13 cellular contexts compared by ENCODE assay signal in the genomic region with DNA sequence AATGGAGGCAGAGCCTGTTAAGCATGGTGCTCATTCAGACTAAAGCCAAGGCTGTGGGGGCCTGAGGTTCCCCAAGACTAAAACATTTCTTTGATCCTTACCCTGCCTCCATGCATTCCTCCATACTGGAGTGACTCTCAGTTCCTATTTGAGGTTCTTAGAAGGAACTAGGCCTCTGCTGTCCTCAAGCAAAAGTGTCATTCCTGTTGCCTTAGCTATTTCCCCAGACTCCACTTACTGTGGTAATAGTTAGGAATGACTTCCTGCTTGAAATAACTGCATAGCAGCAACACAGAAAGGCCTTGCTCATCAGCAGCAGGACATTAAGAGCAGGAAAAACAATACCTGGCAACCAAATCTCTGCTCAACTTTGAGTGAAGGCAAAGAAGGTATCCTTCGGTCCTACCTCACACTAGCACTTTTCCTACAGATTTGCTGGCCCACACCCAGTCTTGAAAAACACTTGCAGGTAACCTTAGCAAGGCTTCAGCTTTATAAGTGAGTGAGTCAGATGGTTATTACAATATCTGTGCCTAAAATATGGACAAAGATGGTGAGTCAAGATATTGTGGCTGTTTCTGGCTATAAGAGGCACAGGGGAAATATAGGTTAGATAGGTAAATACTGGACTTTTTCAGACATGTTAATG. TPM values are rescaled to one million over a fixed set of nuclear protein-coding genes. Genes with fewer than 3 reads are reported as not detected.
DNase-seq lines count a peak whose midpoint lies in the region; ATAC-seq and TF ChIP-seq lines count a peak whose summit lies in the region.
"Had no signal": no experiment of that assay in that cellular context is flagged by ENCODE, and none has a peak within 500 bp of the region (broad histone marks: within the 10 kb centered on the region; RNA-seq: fewer than 3 reads in every experiment).

No MANE protein-coding gene starts in this region.

- H3K23ac ChIP-seq in IMR-90 (ENCODE audit: low read depth, low read length), result peak overlapping the region; percentile 17

- peak overlapping the region in 1 of 2 experiments; percentile 46; a peak in 1 of 4 replicates for H4K8ac ChIP-seq in IMR-90 (ENCODE audit: low read depth in 2 of 2, low read length in 2 of 2)

- no peak for TF ChIP-seq RAD21 in IMR-90 (IDR thresholded peaks at IDR 0.05; ENCODE audit: low read length)

- H2AK5ac ChIP-seq in IMR-90 (ENCODE audit: low read depth, low read length), result no peak overlapping the region; the same call in 1 of the 2 replicates

- H3K4me2 ChIP-seq in IMR-90 (ENCODE audit: low read depth, low read length), result peak overlapping the region; percentile 7; the same call in 1 of the 2 replicates
- H3K4me2 ChIP-seq: neural progenitor cell had no signal

- CTCF ChIA-PET in IMR-90 (lab: Yijun Ruan, JAX), result interaction anchor here (0.6 to 1.4 kb wide), 2 partner anchors 11 to 65 kb away, joined by 3 read pairs; no protein-coding TSS in a partner anchor

- peaks cover 11% of the 10 kb centered on the region for H3K9me1 ChIP-seq in IMR-90 (ENCODE audit: insufficient read depth, low read length)

- peak; percentile 65 for ATAC-seq in IMR-90 (ENCODE audit: low read depth)
- no peak for ATAC-seq in omental fat pad (ENCODE audit: low FRiP score)
- no peak for ATAC-seq in GM21529 (IDR thresholded peaks at IDR 0.05; ENCODE audit: unreplicated experiment)

- no peak overlapping the region for H2AFZ ChIP-seq in IMR-90 (replicated peaks; ENCODE audit: low read length, poor library complexity)
- H2AFZ ChIP-seq: neural progenitor cell had no signal

- POLR2A ChIA-PET in IMR-90 (lab: Charles Lee; ENCODE audit: unreplicated experiment), result no interaction called here

- H3K36me3 ChIP-seq in IMR-90 (ENCODE audit: control insufficient read depth, insufficient read depth, low read length) (peaks cover 33% of the 10 kb centered on the region), brain microvascular endothelial cell (replicated peaks) (peaks cover 33% of the 10 kb centered on the region)
- H3K36me3 ChIP-seq: neural progenitor cell had no signal

- H3K27me3 ChIP-seq in IMR-90 (ENCODE audit: control insufficient read depth, insufficient read depth, low read length) (no peaks in the 10 kb centered on the region), brain microvascular endothelial cell (replicated peaks) (no peaks in the 10 kb centered on the region)
- H3K27me3 ChIP-seq: dorsolateral prefrontal cortex, neural progenitor cell had no signal

- BruUV-seq in IMR-90 (replicated peaks; lab: Mats Ljungman, UMichigan), result no TSS peak

- no peak overlapping the region for H3K56ac ChIP-seq in IMR-90 (ENCODE audit: extremely low read depth, insufficient read depth, low read length)

- H2BK5ac ChIP-seq in IMR-90 (ENCODE audit: low read depth, low read length, poor library complexity, severe bottlenecking), result peak overlapping the region; percentile 80

- no peak overlapping the region for H4K5ac ChIP-seq in IMR-90 (ENCODE audit: low read depth, low read length)

- H4K20me1 ChIP-seq in IMR-90 (ENCODE audit: insufficient read depth, low read length), result peaks cover 30% of the 10 kb centered on the region

- DNase-seq in AG10803 (ENCODE audit: low read depth) (peak; percentile 89), IMR-90 (peak; percentile 77), brain microvascular endothelial cell (peak; percentile 50), kidney tubule cell (ENCODE audit: low spot score) (peak; percentile 86), omental fat pad (ENCODE audit: low spot score) (no peak), NCI-H2171 (lab: John Stamatoyannopoulos, UW) (no peak), cerebellar nuclear complex (lab: John Stamatoyannopoulos, UW) (no peak)
- DNase-seq: activated T-cell treated with anti-CD3 and anti-CD28 coated beads, Interleukin-2, amount 50 U/mL, for 1 hour; dorsolateral prefrontal cortex; NCI-H748 treated with DMSO at 0.1 percent for 48 hours; stimulated activated CD4-positive, alpha-beta T cell treated with anti-CD3 and anti-CD28 coated beads, Interleukin-4, amount 100 ng/mL, for 1 hour had no signal

- intact Hi-C loops in IMR-90 (cut with micrococcal nuclease), result no loop called here

- peak overlapping the region; percentile 3 for H3K14ac ChIP-seq in IMR-90 (replicated peaks; ENCODE audit: low read depth, low read length)

- H3K4me3 ChIP-seq in AG10803 (ENCODE audit: low read length) (no peak overlapping the region), IMR-90 (ENCODE audit: insufficient read depth, low read depth, low read length) (no peak overlapping the region), brain microvascular endothelial cell (ENCODE audit: low read depth, low read length) (no peak overlapping the region)
- H3K4me3 ChIP-seq: dorsolateral prefrontal cortex, neural progenitor cell had no signal

- H2BK120ac ChIP-seq in IMR-90 (ENCODE audit: low read depth, low read length), result no peak overlapping the region

- TF ChIP-seq POLR2A in IMR-90 (IDR thresholded peaks at IDR 0.05; ENCODE audit: low read depth, low read length), result no peak

- H3K4me1 ChIP-seq in IMR-90 (ENCODE audit: control insufficient read depth, insufficient read depth, low read length), result peaks cover 13% of the 10 kb centered on the region
- H3K4me1 ChIP-seq: neural progenitor cell had no signal

- H3K18ac ChIP-seq in IMR-90 (ENCODE audit: low read depth, low read length), result peak overlapping the region; percentile 1; the same call in 1 of the 2 replicates

- no peak overlapping the region for H4K91ac ChIP-seq in IMR-90 (ENCODE audit: insufficient read depth, low read depth, low read length)

- H3K27ac ChIP-seq in IMR-90 (ENCODE audit: insufficient read depth, low read length), result peak overlapping the region; percentile 73; the same call in 1 of the 2 replicates
- H3K27ac ChIP-seq in brain microvascular endothelial cell, result peak overlapping the region; percentile 30
- H3K27ac ChIP-seq: neural progenitor cell had no signal

- no peak overlapping the region for H3K9ac ChIP-seq in IMR-90 (ENCODE audit: low read depth, low read length)
- H3K9ac ChIP-seq: neural progenitor cell had no signal

- H3K9me3 ChIP-seq in IMR-90 (ENCODE audit: control insufficient read depth, insufficient read depth, low read length), result no peaks in the 10 kb centered on the region

- WGBS in IMR-90 (ENCODE audit: extremely low coverage in 2 of 2, insufficient read length in 1 of 2), 2 experiments, result no CpG with 5 or more reads among the region's 1 CpG

- dilution Hi-C loops in IMR-90 (cut with HindIII; ENCODE audit: low sequenced_read_pairs, unreplicated experiment), result no loop called here

- peak overlapping the region; percentile 10 for H2AK9ac ChIP-seq in IMR-90 (replicated peaks; ENCODE audit: low read depth, low read length, poor library complexity)

- H2BK20ac ChIP-seq in IMR-90 (ENCODE audit: low read depth, low read length), result no peak overlapping the region

- no peak overlapping the region; the same call in 1 of the 2 replicates for H3K4ac ChIP-seq in IMR-90 (ENCODE audit: low read depth, low read length)

- no peak overlapping the region for H2BK15ac ChIP-seq in IMR-90 (ENCODE audit: low read depth, low read length)

- TF ChIP-seq CTCF in AG10803 (conservative IDR thresholded peaks at IDR 0.05; ENCODE audit: low read length), result no peak
- no peak for TF ChIP-seq CTCF in IMR-90 (conservative IDR thresholded peaks at IDR 0.05; ENCODE audit: low read depth, low read length)
- TF ChIP-seq CTCF in brain microvascular endothelial cell (IDR thresholded peaks at IDR 0.05; ENCODE audit: low read depth, low read length, missing control alignments), result no peak
- no peak for TF ChIP-seq CTCF in omental fat pad (IDR thresholded peaks at IDR 0.05)

- H3K79me1 ChIP-seq in IMR-90 (ENCODE audit: low read depth in 1 of 2, low read length in 2 of 2), result peaks cover 31 to 66% of the 10 kb centered on the region in 2 experiments

- in situ Hi-C loops in IMR-90 (cut with MboI; ENCODE audit: low sequenced_read_pairs) (no loop called here), brain microvascular endothelial cell (cut with HindIII; ENCODE audit: low pct_ligation_motif_present, low sequenced_read_pairs) (no loop called here)

TF ChIP-seq in IMR-90, 13 proteins besides CTCF, POLR2A, EP300 and RAD21:
- TF ChIP-seq BHLHE40 (IDR thresholded peaks at IDR 0.05; ENCODE audit: low read depth, low read length) (no peak), CEBPB (IDR thresholded peaks at IDR 0.05; ENCODE audit: low read depth, low read length) (peak; percentile 69)

RNA-seq across cellular contexts. Expression of a gene that starts 14.8 kb away (rescaled TPM):
- total RNA-seq in IMR-90 (2012; rRNA removed) (62.5 and 67.6 TPM in 2 replicates), omental fat pad (100 to 1,000 TPM in 1 of 4 donors, 10 to 100 TPM in 3; 65.3 to 108 (median 73.2) TPM)
- polyA plus RNA-seq in IMR-90 (2012; rRNA removed), result 81.1 and 83.2 TPM in 2 replicates
- polyA plus RNA-seq in IMR-90 (2012; cell fraction: cytosol; rRNA removed), result 53.0 and 85.3 TPM in 2 replicates
- polyA plus RNA-seq in IMR-90 (2012; cell fraction: nucleus; rRNA removed; ENCODE audit: low replicate concordance), result 102 and 130 TPM in 2 replicates

RNA-seq across cellular contexts. Expression of a gene that starts 14.9 kb away (rescaled TPM):
- total RNA-seq in IMR-90 (2012; rRNA removed) (347 and 738 TPM in 2 replicates), omental fat pad (100 to 1,000 TPM; 398 to 609 (median 515) TPM)
- 535 and 736 TPM in 2 replicates for polyA plus RNA-seq in IMR-90 (2012; rRNA removed)
- polyA plus RNA-seq in IMR-90 (2012; cell fraction: cytosol; rRNA removed), result 166 and 447 TPM in 2 replicates
- 31.1 and 246 TPM in 2 replicates for polyA plus RNA-seq in IMR-90 (2012; cell fraction: nucleus; rRNA removed; ENCODE audit: low replicate concordance)

RNA-seq across cellular contexts. Expression of a gene that starts 41.0 kb away (rescaled TPM):
- total RNA-seq in IMR-90 (2012; rRNA removed) (4.7 and 4.8 TPM in 2 replicates), omental fat pad (1 to 10 TPM in 1 of 4 donors, under 1 TPM in 1, not detected in 2; 0.28 to 1.4 TPM)
- polyA plus RNA-seq in IMR-90 (2012; rRNA removed), result 10.6 and 10.7 TPM in 2 replicates
- 4.1 and 9.9 TPM in 2 replicates for polyA plus RNA-seq in IMR-90 (2012; cell fraction: cytosol; rRNA removed)
- 20.5 and 33.8 TPM in 2 replicates for polyA plus RNA-seq in IMR-90 (2012; cell fraction: nucleus; rRNA removed; ENCODE audit: low replicate concordance)

RNA-seq across cellular contexts. Expression of a gene that starts 52.0 kb away (rescaled TPM):
- 10.9 and 11.9 TPM in 2 replicates for total RNA-seq in IMR-90 (2012; rRNA removed)
- polyA plus RNA-seq in IMR-90 (2012; rRNA removed), result 11.6 and 13.0 TPM in 2 replicates
- polyA plus RNA-seq in IMR-90 (2012; cell fraction: cytosol; rRNA removed), result 12.8 and 16.1 TPM in 2 replicates
- polyA plus RNA-seq in IMR-90 (2012; cell fraction: nucleus; rRNA removed; ENCODE audit: low replicate concordance), result 12.0 and 17.3 TPM in 2 replicates
- 10 to 100 TPM; 19.5 to 26.3 (median 22.2) TPM for total RNA-seq in omental fat pad

Comparison
In these comparisons a context has a peak if more than half of its experiments do, and no peak if none do; other contexts are left out.
1. DNase-seq: peak in AG10803 (single experiment), IMR-90 (single experiment), brain microvascular endothelial cell (single experiment) and kidney tubule cell (single experiment); none in omental fat pad (single experiment), NCI-H2171 (single experiment) and cerebellar nuclear complex (0 of 2).